In genomic region chr7:116443101-116443523, GRCh38 we compare ENCODE assay signal across 11 cellular contexts. TPM values are rescaled to one million over a fixed set of nuclear protein-coding genes. Genes with fewer than 3 reads are reported as not detected.
DNase-seq lines count a peak whose midpoint lies in the region; ATAC-seq, FAIRE-seq and TF ChIP-seq lines count a peak whose summit lies in the region.
"Had no signal": no experiment of that assay in that cellular context is flagged by ENCODE, and none has a peak within 500 bp of the region (broad histone marks: within the 10 kb centered on the region; RNA-seq: fewer than 3 reads in every experiment).

No MANE protein-coding gene starts in this region.

- CTCF ChIA-PET in CD4-positive, alpha-beta T cell (lab: Charles Lee) = no interaction called here

- POLR2A ChIA-PET in CD4-positive, alpha-beta T cell (lab: Charles Lee) = no interaction called here

- peak in 3 of 4 donors; percentile 11 to 79 (median 73) for ATAC-seq in pancreas
- ATAC-seq in CD4-positive, alpha-beta T cell (ENCODE audit: poor library complexity) = no peak

- intact Hi-C loops in esophagus squamous epithelium (cut with DNase I) = no loop called here
- intact Hi-C loops in pancreas (cut with DNase I) = no loop called here
- intact Hi-C loops in CD4-positive, alpha-beta T cell (cut with DNase I, micrococcal nuclease) = no loop called here

- H3K4me3 ChIP-seq in esophagus squamous epithelium (no peak overlapping the region), pancreas (no peak overlapping the region)

- TF ChIP-seq CTCF in esophagus squamous epithelium (IDR thresholded peaks at IDR 0.05) = no peak
- TF ChIP-seq CTCF in pancreas (IDR thresholded peaks at IDR 0.05) = no peak
- no peak for TF ChIP-seq CTCF in CD4-positive, alpha-beta T cell (IDR thresholded peaks at IDR 0.05)

- no peaks in the 10 kb centered on the region for H3K4me1 Mint-ChIP-seq in CD4-positive, alpha-beta T cell (ENCODE audit: low read depth)

- FAIRE-seq in pancreas (lab: Jason Lieb, UNC) = no peak

- H3K9me3 ChIP-seq in esophagus squamous epithelium = no peaks in the 10 kb centered on the region
- H3K9me3 ChIP-seq in pancreas = no peaks in the 10 kb centered on the region
- H3K9me3 ChIP-seq in CD4-positive, alpha-beta T cell (ENCODE audit: control insufficient read depth, low read length) = no peaks in the 10 kb centered on the region

- no peak overlapping the region for H3K27ac Mint-ChIP-seq in CD4-positive, alpha-beta T cell

- H3K4me1 ChIP-seq in esophagus squamous epithelium (peaks cover 0 to 52% (median 14%) of the 10 kb centered on the region in 3 donors), pancreas (no peaks in the 10 kb centered on the region)

- H3K27ac ChIP-seq in esophagus squamous epithelium (peak overlapping the region; percentile 16 to 54 (median 28)), pancreas (no peak overlapping the region)
- no peak overlapping the region for H3K27ac ChIP-seq in CD4-positive, alpha-beta T cell (ENCODE audit: low read depth, low read length)

- no peaks in the 10 kb centered on the region for H3K27me3 Mint-ChIP-seq in CD4-positive, alpha-beta T cell

- peak; percentile 84 for DNase-seq in Caki2 (ENCODE audit: low read depth)
- DNase-seq in RKO (ENCODE audit: low spot score) = peak; percentile 98
- no peak for DNase-seq in esophagus squamous epithelium (lab: John Stamatoyannopoulos, UW)
- no peak for DNase-seq in pancreas
- no peak for DNase-seq in CD4-positive, alpha-beta T cell
- no peak for DNase-seq in NCI-H1092 treated with DMSO at 0.1 percent for 48 hours (lab: John Stamatoyannopoulos, UW)
- DNase-seq in NCI-H187 (lab: John Stamatoyannopoulos, UW) = no peak
- DNase-seq in SKM-1 (lab: John Stamatoyannopoulos, UW; ENCODE audit: unreplicated experiment) = no peak
- DNase-seq: DMS153, left cardiac atrium, NCI-H1417 treated with DMSO at 0.1 percent for 48 hours had no signal

- no peak overlapping the region for H3K4me3 Mint-ChIP-seq in CD4-positive, alpha-beta T cell

- H3K36me3 ChIP-seq in esophagus squamous epithelium (no peaks in the 10 kb centered on the region), pancreas (no peaks in the 10 kb centered on the region)

- in situ Hi-C loops in Caki2 (cut with HindIII; ENCODE audit: low pct_unique_long_range_greater_than_20kb, low sequenced_read_pairs) = no loop called here

- WGBS in esophagus squamous epithelium, 2 donors = 6 to 29% methylated on average over 1 of the region's 1 CpG
- WGBS in pancreas, 2 donors = 29 to 38% methylated on average over 1 of the region's 1 CpG

- H3K9me3 Mint-ChIP-seq in CD4-positive, alpha-beta T cell = no peaks in the 10 kb centered on the region

- no peaks in the 10 kb centered on the region for H3K36me3 Mint-ChIP-seq in CD4-positive, alpha-beta T cell (ENCODE audit: low read depth)

- no peaks in the 10 kb centered on the region for H3K27me3 ChIP-seq in esophagus squamous epithelium
- H3K27me3 ChIP-seq in pancreas = no peaks in the 10 kb centered on the region
- H3K27me3 ChIP-seq in CD4-positive, alpha-beta T cell (ENCODE audit: control insufficient read depth, insufficient read depth, low read length) = peaks cover 5% of the 10 kb centered on the region

- TF ChIP-seq POLR2A in esophagus squamous epithelium (IDR thresholded peaks at IDR 0.05) = no peak

RNA-seq across cellular contexts. Expression of gene CAV2, which starts 56.4 kb away (rescaled TPM):
- total RNA-seq in Caki2 (2014; rRNA removed; shearing (Covaris generic); ENCODE audit: low replicate concordance) = 191 and 199 TPM in 2 replicates
- total RNA-seq in esophagus squamous epithelium (10 to 100 TPM; 31.8 to 85.3 (median 73.4) TPM), pancreas (10 to 100 TPM; 15.0 to 27.6 (median 25.8) TPM)
- polyA plus RNA-seq in pancreas = 10 to 100 TPM; 18.5 to 26.6 TPM
- total RNA-seq in CD4-positive, alpha-beta T cell = not detected

Comparison
In these comparisons a context has a peak if more than half of its experiments do, and no peak if none do; other contexts are left out.
1. DNase-seq: peak in Caki2 (single experiment) and RKO (single experiment); none in esophagus squamous epithelium (single experiment), pancreas (0 of 6), CD4-positive, alpha-beta T cell (0 of 10), NCI-H1092 treated with DMSO at 0.1 percent for 48 hours (single experiment), NCI-H187 (0 of 2) and SKM-1 (single experiment).
2. H3K27ac ChIP-seq: peak in esophagus squamous epithelium (4 of 4); none in pancreas (0 of 4) and CD4-positive, alpha-beta T cell (single experiment).
3. RNA of gene CAV2, which starts 56.4 kb away (total RNA-seq): 191 to 199 TPM in Caki2, 31.8 to 85.3 TPM in esophagus squamous epithelium and 15.0 to 27.6 TPM in pancreas; not detected in CD4-positive, alpha-beta T cell; every median in the first group is over 10 times any median in the second.